In the genomic region with DNA sequence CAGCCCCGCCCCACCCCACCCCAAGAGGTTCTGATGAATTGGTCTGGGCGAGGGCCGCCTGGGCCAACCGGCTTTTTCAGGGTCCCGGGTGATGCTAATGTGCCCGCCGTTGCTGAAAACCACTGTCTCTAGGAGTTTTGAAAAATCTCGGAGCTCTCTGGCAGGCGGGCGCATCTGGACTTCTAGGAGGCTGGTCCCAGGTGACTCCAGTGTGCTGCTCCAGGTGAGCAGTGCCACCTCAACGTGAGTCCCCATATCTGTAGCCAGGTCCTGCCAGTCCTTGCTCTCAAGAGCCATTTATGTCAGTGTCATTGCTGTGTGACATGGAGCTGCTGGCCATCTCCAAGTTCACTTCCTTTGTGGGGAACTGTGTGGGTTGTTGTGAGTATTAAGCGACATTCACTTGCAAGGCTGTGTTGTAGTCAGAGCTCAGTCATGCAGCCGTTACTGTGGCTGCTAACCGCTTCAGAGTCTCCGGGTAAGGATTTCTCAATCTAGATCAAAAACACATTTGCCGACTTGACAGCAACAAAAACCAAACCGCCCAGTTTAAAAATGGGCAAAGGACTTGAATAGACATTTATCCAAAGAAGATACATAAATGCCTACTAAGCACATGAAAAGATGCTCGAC, we compare ENCODE assay signal across 9 cellular contexts. TPM values are rescaled to one million over a fixed set of nuclear protein-coding genes. Genes with fewer than 3 reads are reported as not detected.
DNase-seq lines count a peak whose midpoint lies in the region; ATAC-seq and TF ChIP-seq lines count a peak whose summit lies in the region.
"Had no signal": no experiment of that assay in that cellular context is flagged by ENCODE, and none has a peak within 500 bp of the region (broad histone marks: within the 10 kb centered on the region; RNA-seq: fewer than 3 reads in every experiment).

A gene (minus strand): TSS at position 361 of the 633 bp plus-strand sequence. CDS start 8,264 bp downstream, outside the sequence.

- intact Hi-C loops in MCF 10A (cut with micrococcal nuclease) = loop anchor here (5.0 kb wide), 1 partner anchor 43 kb away; no protein-coding TSS in a partner anchor

- no TSS peak for BruUV-seq in MCF 10A (replicated peaks; lab: Mats Ljungman, UMichigan)

- H3K36me3 Mint-ChIP-seq in T-helper 1 cell treated with Interleukin-12 subunit alpha and Interleukin-12 subunit beta and Interleukin-4 antibody, amounts not matched to agents 30 μg/mL and 1 μg/mL, for 36 hours (ENCODE audit: low read depth) = no peaks in the 10 kb centered on the region
- H3K36me3 Mint-ChIP-seq in MCF 10A (ENCODE audit: insufficient read depth, unreplicated experiment) = no peaks in the 10 kb centered on the region

- peak within 1 kb of the TSS in 2 of 3 donors; percentile 16 to 67 for H3K4me3 ChIP-seq in liver (ENCODE audit: low read depth in 1 of 3, low read length in 3 of 3)
- H3K4me3 ChIP-seq: K562 had no signal

- ATAC-seq in GM21447 (IDR thresholded peaks at IDR 0.05; ENCODE audit: unreplicated experiment) = no peak
- ATAC-seq: K562 had no signal

- POLR2A ChIA-PET in MCF 10A (lab: Yijun Ruan, JAX) = no interaction called here

- no peaks in the 10 kb centered on the region for H3K9me3 Mint-ChIP-seq in T-helper 1 cell treated with Interleukin-12 subunit alpha and Interleukin-12 subunit beta and Interleukin-4 antibody, amounts not matched to agents 30 μg/mL and 1 μg/mL, for 36 hours
- no peaks in the 10 kb centered on the region for H3K9me3 Mint-ChIP-seq in MCF 10A (ENCODE audit: unreplicated experiment)

- H3K4me1 ChIP-seq in liver (ENCODE audit: control insufficient read depth in 4 of 4, insufficient read depth in 4 of 4, low read length in 3 of 4) = peaks cover 5 to 12% (median 8%) of the 10 kb centered on the region in 4 donors

- peaks cover 45% of the 10 kb centered on the region for H3K4me1 Mint-ChIP-seq in T-helper 1 cell treated with Interleukin-12 subunit alpha and Interleukin-12 subunit beta and Interleukin-4 antibody, amounts not matched to agents 30 μg/mL and 1 μg/mL, for 36 hours (ENCODE audit: low read depth)
- no peaks in the 10 kb centered on the region for H3K4me1 Mint-ChIP-seq in MCF 10A (ENCODE audit: insufficient read depth, unreplicated experiment)

- no peaks in the 10 kb centered on the region for H3K27me3 ChIP-seq in liver (ENCODE audit: control insufficient read depth in 4 of 4, insufficient read depth in 4 of 4, low read length in 3 of 4)

- peak within 1 kb of the TSS; percentile 89 for H3K27ac Mint-ChIP-seq in T-helper 1 cell treated with Interleukin-12 subunit alpha and Interleukin-12 subunit beta and Interleukin-4 antibody, amounts not matched to agents 30 μg/mL and 1 μg/mL, for 36 hours
- H3K27ac Mint-ChIP-seq in MCF 10A (ENCODE audit: low read depth, unreplicated experiment) = no peak within 1 kb of the TSS

- CTCF ChIA-PET in MCF 10A (lab: Yijun Ruan, JAX) = no interaction called here

- H3K36me3 ChIP-seq in liver (ENCODE audit: control insufficient read depth in 4 of 4, insufficient read depth in 3 of 4, low read depth in 1 of 4, low read length in 3 of 4) = no peaks in the 10 kb centered on the region

- no peak within 1 kb of the TSS for H3K9ac ChIP-seq in liver (ENCODE audit: low read depth in 1 of 2, low read length in 2 of 2)

- DNase-seq in GM03348 (ENCODE audit: low spot score) = peak; percentile 87
- DNase-seq in MCF 10A (ENCODE audit: unreplicated experiment) = no peak
- peak; percentile 11 for DNase-seq in stimulated activated CD8-positive, alpha-beta memory T cell treated with anti-CD3 and anti-CD28 coated beads, Interleukin-12 subunit alpha, Interleukin-12 subunit beta, amount 100 ng/mL, for 24 hours (ENCODE audit: extremely low read depth)
- DNase-seq in NCI-H1417 (lab: John Stamatoyannopoulos, UW) = no peak
- no peak for DNase-seq in NCI-H146 (lab: John Stamatoyannopoulos, UW)

- H3K4me3 Mint-ChIP-seq in T-helper 1 cell treated with Interleukin-12 subunit alpha and Interleukin-12 subunit beta and Interleukin-4 antibody, amounts not matched to agents 30 μg/mL and 1 μg/mL, for 36 hours = peak within 1 kb of the TSS; percentile 81
- peak within 1 kb of the TSS; percentile 55 for H3K4me3 Mint-ChIP-seq in MCF 10A (ENCODE audit: unreplicated experiment)

- H3K9me3 ChIP-seq in liver (ENCODE audit: control insufficient read depth in 4 of 4, low read length in 3 of 4) = no peaks in the 10 kb centered on the region

- TF ChIP-seq CTCF in MCF 10A (IDR thresholded peaks at IDR 0.05; ENCODE audit: unreplicated experiment) = no peak
- TF ChIP-seq CTCF in liver (IDR thresholded peaks at IDR 0.05; ENCODE audit: low read depth, low read length, missing input control) = no peak

- no peak for TF ChIP-seq RAD21 in liver (IDR thresholded peaks at IDR 0.05)

- no peaks in the 10 kb centered on the region for H3K27me3 Mint-ChIP-seq in T-helper 1 cell treated with Interleukin-12 subunit alpha and Interleukin-12 subunit beta and Interleukin-4 antibody, amounts not matched to agents 30 μg/mL and 1 μg/mL, for 36 hours (ENCODE audit: low read depth)
- H3K27me3 Mint-ChIP-seq in MCF 10A (ENCODE audit: insufficient read depth, unreplicated experiment) = no peaks in the 10 kb centered on the region

- peak within 1 kb of the TSS; percentile 36 to 58 for H3K27ac ChIP-seq in liver (ENCODE audit: low read depth in 1 of 2, low read length in 2 of 2)

- WGBS in liver = 36% methylated on average over 18 of the region's 18 CpGs

TF ChIP-seq in liver, 16 proteins besides CTCF, POLR2A, EP300 and RAD21:
- TF ChIP-seq TAF1 (conservative IDR thresholded peaks at IDR 0.05) (no peak), EGR1 (IDR thresholded peaks at IDR 0.05; ENCODE audit: low read depth in 2 of 2) (no peak), HNF4A (conservative IDR thresholded peaks at IDR 0.05) (no peak), FOXA1 (IDR thresholded peaks at IDR 0.05) (no peak), HNF4G (IDR thresholded peaks at IDR 0.05) (no peak)
- TF ChIP-seq, protein P1, sequence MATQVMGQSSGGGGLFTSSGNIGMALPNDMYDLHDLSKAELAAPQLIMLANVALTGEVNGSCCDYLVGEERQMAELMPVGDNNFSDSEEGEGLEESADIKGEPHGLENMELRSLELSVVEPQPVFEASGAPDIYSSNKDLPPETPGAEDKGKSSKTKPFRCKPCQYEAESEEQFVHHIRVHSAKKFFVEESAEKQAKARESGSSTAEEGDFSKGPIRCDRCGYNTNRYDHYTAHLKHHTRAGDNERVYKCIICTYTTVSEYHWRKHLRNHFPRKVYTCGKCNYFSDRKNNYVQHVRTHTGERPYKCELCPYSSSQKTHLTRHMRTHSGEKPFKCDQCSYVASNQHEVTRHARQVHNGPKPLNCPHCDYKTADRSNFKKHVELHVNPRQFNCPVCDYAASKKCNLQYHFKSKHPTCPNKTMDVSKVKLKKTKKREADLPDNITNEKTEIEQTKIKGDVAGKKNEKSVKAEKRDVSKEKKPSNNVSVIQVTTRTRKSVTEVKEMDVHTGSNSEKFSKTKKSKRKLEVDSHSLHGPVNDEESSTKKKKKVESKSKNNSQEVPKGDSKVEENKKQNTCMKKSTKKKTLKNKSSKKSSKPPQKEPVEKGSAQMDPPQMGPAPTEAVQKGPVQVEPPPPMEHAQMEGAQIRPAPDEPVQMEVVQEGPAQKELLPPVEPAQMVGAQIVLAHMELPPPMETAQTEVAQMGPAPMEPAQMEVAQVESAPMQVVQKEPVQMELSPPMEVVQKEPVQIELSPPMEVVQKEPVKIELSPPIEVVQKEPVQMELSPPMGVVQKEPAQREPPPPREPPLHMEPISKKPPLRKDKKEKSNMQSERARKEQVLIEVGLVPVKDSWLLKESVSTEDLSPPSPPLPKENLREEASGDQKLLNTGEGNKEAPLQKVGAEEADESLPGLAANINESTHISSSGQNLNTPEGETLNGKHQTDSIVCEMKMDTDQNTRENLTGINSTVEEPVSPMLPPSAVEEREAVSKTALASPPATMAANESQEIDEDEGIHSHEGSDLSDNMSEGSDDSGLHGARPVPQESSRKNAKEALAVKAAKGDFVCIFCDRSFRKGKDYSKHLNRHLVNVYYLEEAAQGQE (IDR thresholded peaks at IDR 0.05) = no peak
- TF ChIP-seq, protein P2, sequence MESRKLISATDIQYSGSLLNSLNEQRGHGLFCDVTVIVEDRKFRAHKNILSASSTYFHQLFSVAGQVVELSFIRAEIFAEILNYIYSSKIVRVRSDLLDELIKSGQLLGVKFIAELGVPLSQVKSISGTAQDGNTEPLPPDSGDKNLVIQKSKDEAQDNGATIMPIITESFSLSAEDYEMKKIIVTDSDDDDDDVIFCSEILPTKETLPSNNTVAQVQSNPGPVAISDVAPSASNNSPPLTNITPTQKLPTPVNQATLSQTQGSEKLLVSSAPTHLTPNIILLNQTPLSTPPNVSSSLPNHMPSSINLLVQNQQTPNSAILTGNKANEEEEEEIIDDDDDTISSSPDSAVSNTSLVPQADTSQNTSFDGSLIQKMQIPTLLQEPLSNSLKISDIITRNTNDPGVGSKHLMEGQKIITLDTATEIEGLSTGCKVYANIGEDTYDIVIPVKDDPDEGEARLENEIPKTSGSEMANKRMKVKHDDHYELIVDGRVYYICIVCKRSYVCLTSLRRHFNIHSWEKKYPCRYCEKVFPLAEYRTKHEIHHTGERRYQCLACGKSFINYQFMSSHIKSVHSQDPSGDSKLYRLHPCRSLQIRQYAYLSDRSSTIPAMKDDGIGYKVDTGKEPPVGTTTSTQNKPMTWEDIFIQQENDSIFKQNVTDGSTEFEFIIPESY (IDR thresholded peaks at IDR 0.05) = no peak
- TF ChIP-seq, protein P3, sequence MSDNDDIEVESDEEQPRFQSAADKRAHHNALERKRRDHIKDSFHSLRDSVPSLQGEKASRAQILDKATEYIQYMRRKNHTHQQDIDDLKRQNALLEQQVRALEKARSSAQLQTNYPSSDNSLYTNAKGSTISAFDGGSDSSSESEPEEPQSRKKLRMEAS (IDR thresholded peaks at IDR 0.05) = no peak
TF ChIP-seq in liver: peak in this region for 0.

RNA-seq across cellular contexts. Expression of the gene that starts here (rescaled TPM):
- total RNA-seq in MCF 10A (2022) (not detected in 2 replicates), liver (under 1 TPM; 0.08 to 0.09 TPM)
- polyA plus RNA-seq in liver = under 1 TPM in 1 of 2 donors, not detected in 1; 0.09 TPM
- total RNA-seq: K562 had no signal
- polyA plus RNA-seq: K562 had no signal

Comparison
In these comparisons a context has a peak if more than half of its experiments do, and no peak if none do; other contexts are left out.
1. DNase-seq: peak in GM03348 (single experiment) and stimulated activated CD8-positive, alpha-beta memory T cell treated with anti-CD3 and anti-CD28 coated beads, Interleukin-12 subunit alpha, Interleukin-12 subunit beta, amount 100 ng/mL, for 24 hours (single experiment); none in MCF 10A (single experiment), NCI-H1417 (0 of 3) and NCI-H146 (single experiment).